ENCODE assay signal across 8 cellular contexts in genomic region chr5:115626444-115626823, GRCh38. TPM values are rescaled to one million over a fixed set of nuclear protein-coding genes. Genes with fewer than 3 reads are reported as not detected.
DNase-seq lines count a peak whose midpoint lies in the region; ATAC-seq and TF ChIP-seq lines count a peak whose summit lies in the region.

No MANE protein-coding gene starts in this region.

- DNase-seq in stimulated activated CD8-positive, alpha-beta memory T cell treated with anti-CD3 and anti-CD28 coated beads, Interleukin-7, amount 100 ng/mL, for 24 hours (ENCODE audit: low read depth): peak; percentile 7
- no peak for DNase-seq in stimulated activated CD8-positive, alpha-beta memory T cell treated with anti-CD3 and anti-CD28 coated beads, Interleukin-4, amount 100 ng/mL, for 48 hours
- DNase-seq in heart right ventricle: no peak
- DNase-seq in NCI-H2029 (lab: John Stamatoyannopoulos, UW): no peak
- no peak for DNase-seq in DMS153 (lab: John Stamatoyannopoulos, UW)

- WGBS in heart right ventricle, 2 donors: 1 to 2% methylated on average over 9 of the region's 9 CpGs

- H3K36me3 ChIP-seq in heart right ventricle (peaks cover 0 to 12% (median 0%) of the 10 kb centered on the region in 9 donors), skeletal muscle satellite cell (ENCODE audit: insufficient read depth, low read length) (no peaks in the 10 kb centered on the region)

- peak overlapping the region; percentile 27 to 100 (median 90) for H3K4me3 ChIP-seq in heart right ventricle
- peak overlapping the region; percentile 86 for H3K4me3 ChIP-seq in skeletal muscle satellite cell (ENCODE audit: low read length)

- peak overlapping the region; percentile 97 for H3K9ac ChIP-seq in skeletal muscle satellite cell (ENCODE audit: low read depth, low read length)

- TF ChIP-seq CTCF in VCaP (conservative IDR thresholded peaks at IDR 0.05): no peak
- TF ChIP-seq CTCF in heart right ventricle (IDR thresholded peaks at IDR 0.05): no peak

- H3K27me3 ChIP-seq in heart right ventricle: no peaks in the 10 kb centered on the region
- no peaks in the 10 kb centered on the region for H3K27me3 ChIP-seq in skeletal muscle satellite cell (ENCODE audit: control insufficient read depth, insufficient read depth, low read length)

- peak overlapping the region; percentile 86 for H3K4me2 ChIP-seq in skeletal muscle satellite cell (ENCODE audit: low read length)

- ATAC-seq in HG03095 (IDR thresholded peaks at IDR 0.05; ENCODE audit: unreplicated experiment) (peak; percentile 28), heart right ventricle (peak in 7 of 8 donors; percentile 12 to 49 (median 25))

- H3K27ac ChIP-seq in VCaP: peak overlapping the region; percentile 91
- peak overlapping the region; percentile 31 to 99 (median 96) for H3K27ac ChIP-seq in heart right ventricle

- H3K9me3 ChIP-seq in heart right ventricle (no peaks in the 10 kb centered on the region), skeletal muscle satellite cell (replicated peaks; ENCODE audit: low read length) (no peaks in the 10 kb centered on the region)

- intact Hi-C loops in heart right ventricle (cut with DNase I): loop anchor here in 4 of 10 donors (1.0 to 10.0 kb wide), 3 partner anchors 82 to 216 kb away; partner anchors contain the start of genes AP3S1 (in 3 of the 4), ATG12 (in 3 of the 4) and FEM1C (in 1 of the 4)

- H3K4me1 ChIP-seq in heart right ventricle (peaks cover 0 to 47% (median 41%) of the 10 kb centered on the region in 9 donors), skeletal muscle satellite cell (ENCODE audit: control insufficient read depth, insufficient read depth, low read length) (peaks cover 28% of the 10 kb centered on the region)

RNA-seq across cellular contexts. Expression of gene TMED7, which starts 0.6 kb away (rescaled TPM):
- total RNA-seq in heart right ventricle: 100 to 1,000 TPM in 1 of 10 donors, 10 to 100 TPM in 9; 73.4 to 100 (median 85.9) TPM
- polyA plus RNA-seq in heart right ventricle: 10 to 100 TPM; 15.8 to 41.7 TPM
- total RNA-seq in skeletal muscle satellite cell (2012; rRNA removed): 135 and 149 TPM in 2 replicates

RNA-seq across cellular contexts. Expression of gene TICAM2, which starts 24.2 kb away (rescaled TPM):
- 1 to 10 TPM; 1.2 to 4.4 (median 2.0) TPM for total RNA-seq in heart right ventricle
- polyA plus RNA-seq in heart right ventricle: 1 to 10 TPM; 1.3 to 1.9 TPM
- 4.8 and 7.4 TPM in 2 replicates for total RNA-seq in skeletal muscle satellite cell (2012; rRNA removed)
